8 cellular contexts compared by ENCODE assay signal in genomic region chr15:26974120-26974780, GRCh38. TPM values are rescaled to one million over a fixed set of nuclear protein-coding genes. Genes with fewer than 3 reads are reported as not detected.
DNase-seq lines count a peak whose midpoint lies in the region; ATAC-seq and TF ChIP-seq lines count a peak whose summit lies in the region.

No MANE protein-coding gene starts in this region.

- H3K79me1 ChIP-seq in mesenchymal stem cell (replicated peaks; ENCODE audit: low read length, poor library complexity, severe bottlenecking): no peaks in the 10 kb centered on the region

- no peak overlapping the region for H4K8ac ChIP-seq in mesenchymal stem cell (ENCODE audit: low read length)

- H2BK15ac ChIP-seq in mesenchymal stem cell (ENCODE audit: low read depth, poor library complexity, severe bottlenecking): no peak overlapping the region

- no peak overlapping the region for H3K18ac ChIP-seq in mesenchymal stem cell (ENCODE audit: low read depth in 1 of 2, low read length in 2 of 2)

- H3K4me2 ChIP-seq in mesenchymal stem cell (ENCODE audit: low read length, poor library complexity, severe bottlenecking): no peak overlapping the region

- ATAC-seq in HG03095 (IDR thresholded peaks at IDR 0.05; ENCODE audit: unreplicated experiment): no peak

- no peak overlapping the region for H4K91ac ChIP-seq in mesenchymal stem cell (ENCODE audit: low read length)

- H2AK5ac ChIP-seq in mesenchymal stem cell (ENCODE audit: low read length, severe bottlenecking): no peak overlapping the region

- no peak overlapping the region for H3K23ac ChIP-seq in mesenchymal stem cell (ENCODE audit: low read length in 2 of 2)

- no peak overlapping the region for H2BK5ac ChIP-seq in mesenchymal stem cell (ENCODE audit: low read depth, low read length, poor library complexity, severe bottlenecking)

- no peak overlapping the region for H3K27ac ChIP-seq in mesenchymal stem cell (ENCODE audit: low read length, poor library complexity, severe bottlenecking)

- peaks cover 7% of the 10 kb centered on the region for H3K4me1 ChIP-seq in mesenchymal stem cell (ENCODE audit: control insufficient read depth, insufficient read depth, low read depth, low read length)

- H3K4ac ChIP-seq in mesenchymal stem cell (ENCODE audit: low read depth in 1 of 2, low read length in 2 of 2): no peak overlapping the region

- H2BK12ac ChIP-seq in mesenchymal stem cell (ENCODE audit: low read length in 2 of 2): no peak overlapping the region

- no peak overlapping the region for H3K14ac ChIP-seq in mesenchymal stem cell (ENCODE audit: low read length in 2 of 2)

- no peaks in the 10 kb centered on the region for H3K36me3 ChIP-seq in mesenchymal stem cell (ENCODE audit: control insufficient read depth in 1 of 2, insufficient read depth in 2 of 2, low read depth in 1 of 2, low read length in 2 of 2)

- H3K9me3 ChIP-seq in mesenchymal stem cell (ENCODE audit: control insufficient read depth, low read length): no peaks in the 10 kb centered on the region

- H3K27me3 ChIP-seq in mesenchymal stem cell (ENCODE audit: control insufficient read depth in 1 of 2, insufficient read depth in 1 of 2, low read length in 2 of 2): peaks cover 25 to 27% of the 10 kb centered on the region in 2 experiments

- no peak overlapping the region for H3K9ac ChIP-seq in mesenchymal stem cell (ENCODE audit: low read length)

- DNase-seq in AG10803 (ENCODE audit: low read depth): peak; percentile 18
- peak; percentile 47 for DNase-seq in HT-29 (ENCODE audit: low spot score)
- DNase-seq in RPMI8226: peak; percentile 29
- DNase-seq in inferior parietal cortex (ENCODE audit: extremely low spot score): peak; percentile 53
- DNase-seq in effector CD8-positive, alpha-beta T cell (lab: John Stamatoyannopoulos, UW): no peak
- DNase-seq in mesenchymal stem cell: no peak
- no peak for DNase-seq in central memory CD4-positive, alpha-beta T cell

- no peak overlapping the region for H2AFZ ChIP-seq in mesenchymal stem cell (ENCODE audit: low read depth, low read length)

- no peak overlapping the region for H2BK120ac ChIP-seq in mesenchymal stem cell (ENCODE audit: low read depth, low read length)

- TF ChIP-seq CTCF in AG10803 (conservative IDR thresholded peaks at IDR 0.05; ENCODE audit: low read length): peak; percentile 55

- 50% methylated on average over 7 of the region's 9 CpGs for WGBS in mesenchymal stem cell

- H3K4me3 ChIP-seq in AG10803 (ENCODE audit: low read length): no peak overlapping the region
- no peak overlapping the region for H3K4me3 ChIP-seq in mesenchymal stem cell (ENCODE audit: insufficient read depth in 1 of 2, low read depth in 1 of 2, low read length in 2 of 2)

RNA-seq across cellular contexts. Expression of gene GABRG3, which starts 3.3 kb away (rescaled TPM):
- not detected in 2 replicates for total RNA-seq in HT-29 (2014; rRNA removed; shearing (Covaris generic))
- polyA plus RNA-seq in mesenchymal stem cell (2013, experiment 1 of 2): not detected
- polyA plus RNA-seq in mesenchymal stem cell (2013, experiment 2 of 2): not detected

Comparison
In these comparisons a context has a peak if more than half of its experiments do, and no peak if none do; other contexts are left out.
1. DNase-seq: peak in AG10803 (single experiment), HT-29 (single experiment), RPMI8226 (single experiment) and inferior parietal cortex (single experiment); none in effector CD8-positive, alpha-beta T cell (single experiment), mesenchymal stem cell (single experiment) and central memory CD4-positive, alpha-beta T cell (single experiment).